ENCODE assay signal across 8 cellular contexts in the genomic region with DNA sequence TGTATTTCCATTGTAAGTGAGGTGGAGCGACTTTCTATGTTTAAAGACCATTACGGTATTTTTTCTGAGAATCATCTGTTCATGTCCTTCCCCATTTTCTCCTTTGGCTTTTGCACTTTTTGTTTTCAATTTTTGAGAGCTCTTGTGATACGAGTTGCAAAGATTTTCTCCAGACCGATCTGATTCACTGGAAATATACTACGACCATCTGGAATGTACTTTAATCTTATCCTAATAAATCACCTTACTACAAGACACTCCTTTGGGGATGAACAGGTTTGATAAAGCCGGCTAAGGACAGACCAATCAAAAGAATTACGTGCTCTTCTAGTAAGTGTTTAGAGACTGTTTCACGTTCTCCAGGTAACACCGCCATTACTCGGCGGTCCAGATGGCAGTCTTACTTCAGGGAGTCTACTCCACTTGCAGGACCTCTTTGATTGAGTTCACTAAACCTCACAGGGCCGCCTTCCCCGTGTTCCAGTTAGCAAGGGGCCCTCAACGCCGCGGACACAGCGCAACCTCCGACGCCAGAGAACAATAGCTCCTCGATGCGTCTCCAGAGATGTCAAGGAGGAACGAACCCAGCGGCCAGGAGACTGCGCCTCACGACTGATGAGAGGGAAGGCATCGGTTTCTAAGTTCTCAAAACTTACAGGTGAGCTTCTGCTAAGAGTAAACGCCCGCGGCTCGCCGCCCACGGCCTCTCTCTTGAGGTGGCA. TPM values are rescaled to one million over a fixed set of nuclear protein-coding genes. Genes with fewer than 3 reads are reported as not detected.
DNase-seq lines count a peak whose midpoint lies in the region; ATAC-seq and TF ChIP-seq lines count a peak whose summit lies in the region.

No MANE protein-coding gene starts in this region.

- no peaks in the 10 kb centered on the region for H3K27me3 ChIP-seq in GM23338 (ENCODE audit: insufficient read depth)
- H3K27me3 ChIP-seq in colonic mucosa, result no peaks in the 10 kb centered on the region
- no peaks in the 10 kb centered on the region for H3K27me3 ChIP-seq in mucosa of rectum (ENCODE audit: control insufficient read depth in 2 of 2, insufficient read depth in 2 of 2, low read length in 2 of 2)

- peaks cover 16% of the 10 kb centered on the region for H3K4me1 Mint-ChIP-seq in GM23338

- H3K9ac ChIP-seq in colonic mucosa (ENCODE audit: low read depth in 2 of 2, low read length in 2 of 2) (peak overlapping the region; percentile 95), mucosa of rectum (ENCODE audit: low read depth in 1 of 2, low read length in 2 of 2) (peak overlapping the region; percentile 97 to 99)

- ATAC-seq in GM23338, result peak; percentile 49

- H3K4me3 ChIP-seq in GM12864 (ENCODE audit: low read depth, low read length) (peak overlapping the region; percentile 97), GM23338 (peak overlapping the region; percentile 86), colonic mucosa (peak overlapping the region; percentile 86), mucosa of rectum (ENCODE audit: low read length in 2 of 2) (peak overlapping the region; percentile 94 to 96)

- peaks cover 13% of the 10 kb centered on the region for H3K27me3 Mint-ChIP-seq in GM23338 (ENCODE audit: insufficient read depth, low read depth, poor library complexity)

- peak overlapping the region; percentile 81 for H3K4me2 ChIP-seq in GM23338

- 0 out of 2 replicates have a peak, but pooled peaks cover 3% of the 10 kb centered on the region for H3F3A ChIP-seq in GM23338 (replicated peaks; ENCODE audit: low read depth)

- H3K27ac Mint-ChIP-seq in GM23338, result peak overlapping the region; percentile 99

- H3K36me3 ChIP-seq in GM23338 (ENCODE audit: insufficient read depth), result no peaks in the 10 kb centered on the region
- H3K36me3 ChIP-seq in colonic mucosa, result no peaks in the 10 kb centered on the region
- peaks cover 0 to 8% of the 10 kb centered on the region in 2 donors for H3K36me3 ChIP-seq in mucosa of rectum (ENCODE audit: control insufficient read depth in 2 of 2, insufficient read depth in 2 of 2, low read length in 2 of 2)

- H3K27ac ChIP-seq in GM23338 (ENCODE audit: low read depth), result peak overlapping the region; percentile 98
- peak overlapping the region; percentile 98 for H3K27ac ChIP-seq in colonic mucosa
- H3K27ac ChIP-seq in mucosa of rectum (ENCODE audit: low read depth in 2 of 2, low read length in 2 of 2), result peak overlapping the region; percentile 100

- peaks cover 37% of the 10 kb centered on the region; the same call in 2 of the 3 replicates for H3K36me3 Mint-ChIP-seq in GM23338 (ENCODE audit: low read depth)

- H2AFZ ChIP-seq in GM23338, result no peak overlapping the region

- peaks cover 87% of the 10 kb centered on the region for H3K79me2 ChIP-seq in GM23338 (replicated peaks; ENCODE audit: insufficient read depth)

- H3K9me3 Mint-ChIP-seq in GM23338, result no peaks in the 10 kb centered on the region

- H3K4me3 Mint-ChIP-seq in GM23338, result peak overlapping the region; percentile 99

- H3K9me3 ChIP-seq in colonic mucosa (no peaks in the 10 kb centered on the region), mucosa of rectum (ENCODE audit: control insufficient read depth in 2 of 2, low read length in 2 of 2) (no peaks in the 10 kb centered on the region)

- DNase-seq in GM12864 (ENCODE audit: low read depth), result no peak
- DNase-seq in GM23338 (ENCODE audit: low spot score), result no peak
- peak; percentile 16 for DNase-seq in NCI-H226
- no peak for DNase-seq in colonic mucosa
- no peak for DNase-seq in germinal center (ENCODE audit: low spot score)
- no peak for DNase-seq in activated effector memory CD4-positive, alpha-beta T cell treated with Interleukin-2 at 50 U/mL for 16 hours
- DNase-seq in H4 (ENCODE audit: low spot score), result no peak

- no peak for TF ChIP-seq CTCF in GM12864 (IDR thresholded peaks at IDR 0.05; ENCODE audit: low read depth, low read length, missing control alignments)
- TF ChIP-seq CTCF in GM23338 (conservative IDR thresholded peaks at IDR 0.05; ENCODE audit: low read depth in 2 of 2), result no peak
- no peak for TF ChIP-seq CTCF in colonic mucosa (IDR thresholded peaks at IDR 0.05)

- peaks cover 33% of the 10 kb centered on the region for H4K20me1 ChIP-seq in GM23338 (replicated peaks; ENCODE audit: insufficient read depth)

- intact Hi-C loops in colonic mucosa (cut with DNase I), result loop anchor here (5.0 kb wide), 1 partner anchor 34 kb away; a partner anchor contains a TSS

- no peaks in the 10 kb centered on the region for H3K9me2 ChIP-seq in GM23338 (ENCODE audit: insufficient read depth)

- H3K4me1 ChIP-seq in GM23338 (ENCODE audit: insufficient read depth), result peaks cover 19% of the 10 kb centered on the region
- peaks cover 4% of the 10 kb centered on the region for H3K4me1 ChIP-seq in colonic mucosa
- H3K4me1 ChIP-seq in mucosa of rectum (ENCODE audit: control insufficient read depth in 2 of 2, insufficient read depth in 2 of 2, low read length in 2 of 2), result peaks cover 18 to 24% of the 10 kb centered on the region in 2 donors

TF ChIP-seq in GM23338, 12 proteins besides CTCF, POLR2A, EP300 and RAD21 (continues in another document):
- TF ChIP-seq CREB1 (CRISPR knock-in tag; IDR thresholded peaks at IDR 0.05; ENCODE audit: low read depth) (no peak), ZNF331 (CRISPR knock-in tag; IDR thresholded peaks at IDR 0.05; ENCODE audit: low read depth) (no peak), NANOG (IDR thresholded peaks at IDR 0.05; ENCODE audit: borderline replicate concordance) (no peak), STAT1 (IDR thresholded peaks at IDR 0.05; ENCODE audit: unreplicated experiment) (no peak), POLR2AphosphoS5 (IDR thresholded peaks at IDR 0.05; ENCODE audit: low read depth) (no peak), ZNF114 (CRISPR knock-in tag; IDR thresholded peaks at IDR 0.05) (no peak), JUNB (IDR thresholded peaks at IDR 0.05; ENCODE audit: unreplicated experiment) (no peak), EZH2 (IDR thresholded peaks at IDR 0.05; ENCODE audit: low read depth, unreplicated experiment) (no peak)

RNA-seq across cellular contexts. Expression of a gene that starts 0.9 kb away (rescaled TPM):
- 108 and 110 TPM in 2 replicates for total RNA-seq in GM23338 (2014; rRNA removed; shearing (Covaris generic))
- 107 and 121 TPM in 2 replicates for polyA plus RNA-seq in GM23338 (2016; fragmentation: Nextera tagmentation; extraction: Ambion mirVana)
- 10 to 100 TPM; 73.7 to 84.1 TPM for total RNA-seq in colonic mucosa
- 56.3 and 61.8 TPM in 2 replicates for total RNA-seq in H4 (2014; rRNA removed; shearing (Covaris generic))

RNA-seq across cellular contexts. Expression of a gene that starts 33.3 kb away (rescaled TPM):
- total RNA-seq in GM23338 (2014; rRNA removed; shearing (Covaris generic)), result 73.0 and 97.0 TPM in 2 replicates
- 40.2 and 44.1 TPM in 2 replicates for polyA plus RNA-seq in GM23338 (2016; fragmentation: Nextera tagmentation; extraction: Ambion mirVana)
- total RNA-seq in colonic mucosa, result 100 to 1,000 TPM; 199 to 365 TPM
- 48.3 and 60.2 TPM in 2 replicates for total RNA-seq in H4 (2014; rRNA removed; shearing (Covaris generic))

RNA-seq across cellular contexts. Expression of a gene that starts 35.5 kb away (rescaled TPM):
- 104 and 108 TPM in 2 replicates for total RNA-seq in GM23338 (2014; rRNA removed; shearing (Covaris generic))
- polyA plus RNA-seq in GM23338 (2016; fragmentation: Nextera tagmentation; extraction: Ambion mirVana), result 136 and 151 TPM in 2 replicates
- 100 to 1,000 TPM in 1 of 2 donors, 10 to 100 TPM in 1; 59.8 to 126 TPM for total RNA-seq in colonic mucosa
- 37.4 and 40.5 TPM in 2 replicates for total RNA-seq in H4 (2014; rRNA removed; shearing (Covaris generic))
